19 cellular contexts compared by ENCODE assay signal in the genomic region with DNA sequence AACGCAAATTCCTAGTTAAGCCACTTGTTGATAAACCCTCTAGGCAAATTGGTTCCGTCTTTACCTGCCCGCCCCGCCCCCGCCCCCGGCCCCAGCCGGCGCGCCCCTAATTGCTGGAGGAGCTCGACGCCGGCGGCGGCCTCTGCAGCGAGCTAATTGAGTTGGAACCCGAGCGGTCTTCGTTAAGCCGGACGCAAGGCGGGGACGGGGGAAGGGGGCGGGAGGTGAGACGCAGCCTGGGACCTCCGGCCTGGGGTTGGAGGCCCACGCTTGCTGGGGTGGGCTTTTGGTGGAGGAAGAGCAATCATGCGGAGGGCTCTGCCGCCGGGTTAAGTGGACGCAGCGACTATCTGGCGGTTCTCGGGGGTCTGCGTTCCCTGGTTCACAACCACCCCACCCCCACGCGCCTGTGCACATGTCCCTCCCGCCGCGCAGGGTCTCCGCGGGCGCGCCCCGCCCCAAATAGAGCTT. TPM values are rescaled to one million over a fixed set of nuclear protein-coding genes. Genes with fewer than 3 reads are reported as not detected.
DNase-seq lines count a peak whose midpoint lies in the region; ATAC-seq, FAIRE-seq and TF ChIP-seq lines count a peak whose summit lies in the region.
"Had no signal": no experiment of that assay in that cellular context is flagged by ENCODE, and none has a peak within 500 bp of the region (broad histone marks: within the 10 kb centered on the region; RNA-seq: fewer than 3 reads in every experiment).

No MANE protein-coding gene starts in this region.

- H2AFZ ChIP-seq in H1 (ENCODE audit: low read length) = no peak overlapping the region
- no peak overlapping the region for H2AFZ ChIP-seq in mesenchymal stem cell (ENCODE audit: low read depth, low read length)

- H4K5ac ChIP-seq in H1 (ENCODE audit: insufficient read length, low read depth, low read length) = no peak overlapping the region

- H3K23ac ChIP-seq in H1 (ENCODE audit: insufficient read length) (no peak overlapping the region), mesenchymal stem cell (ENCODE audit: low read length in 2 of 2) (no peak overlapping the region)

- peaks cover 24 to 31% of the 10 kb centered on the region in 2 experiments for H4K20me1 ChIP-seq in H1 (replicated peaks in 1 of 2; ENCODE audit: control insufficient read depth in 1 of 2, insufficient read depth in 2 of 2, low read length in 2 of 2)

- H2AK5ac ChIP-seq in H1 (ENCODE audit: low read depth, low read length) (no peak overlapping the region), mesenchymal stem cell (ENCODE audit: low read length, severe bottlenecking) (no peak overlapping the region)

- TF ChIP-seq EP300 in H1 (IDR thresholded peaks at IDR 0.05; ENCODE audit: borderline replicate concordance in 1 of 2, low read depth in 2 of 2, low read length in 2 of 2) = no peak

- H3K9ac ChIP-seq in H1 (replicated peaks in 1 of 4; ENCODE audit: extremely low read depth in 1 of 4, low read depth in 3 of 4, low read length in 3 of 4) (no peak overlapping the region), mesenchymal stem cell (ENCODE audit: low read length) (no peak overlapping the region), stomach smooth muscle (ENCODE audit: low read length in 2 of 2) (peak overlapping the region; percentile 92 to 100)

- no peak for FAIRE-seq in H1 (lab: Jason Lieb, UNC)
- FAIRE-seq: GM19239, H54 had no signal

- H3K9me3 ChIP-seq in H1 (ENCODE audit: insufficient read depth in 2 of 2, low read depth in 1 of 2, low read length in 1 of 2) = no peaks in the 10 kb centered on the region; a peak in 1 of 4 replicates
- no peaks in the 10 kb centered on the region for H3K9me3 ChIP-seq in mesenchymal stem cell (ENCODE audit: control insufficient read depth, low read length)
- no peaks in the 10 kb centered on the region for H3K9me3 ChIP-seq in stomach smooth muscle (ENCODE audit: control insufficient read depth in 2 of 2, low read length in 2 of 2)

- H3K23me2 ChIP-seq in H1 (ENCODE audit: low read depth, low read length) = no peaks in the 10 kb centered on the region; the same call in 1 of the 2 replicates

- DNase-seq in NCI-H69 (lab: John Stamatoyannopoulos, UW) (peak; percentile 15), H1 (ENCODE audit: low read depth in 1 of 2, low spot score in 2 of 2) (no peak), mesenchymal stem cell (peak; percentile 53), NOMO-1 treated with dmso at 0.1 percent for 144 hours (lab: John Stamatoyannopoulos, UW; ENCODE audit: unreplicated experiment) (no peak), RWPE1 (ENCODE audit: low spot score) (no peak)
- DNase-seq: amniotic stem cell; effector memory CD8-positive, alpha-beta T cell; hippocampal formation; NCI-H2081 treated with DMSO at 0.1 percent for 48 hours; NCI-H524 treated with DMSO at 0.1 percent for 48 hours; stimulated activated CD4-positive, alpha-beta T cell treated with anti-CD3 and anti-CD28 coated beads, Interleukin-2, amount 100 ng/mL, for 24 hours; T1000 had no signal

- no peak for ATAC-seq in HG03469 (IDR thresholded peaks at IDR 0.05; ENCODE audit: unreplicated experiment)
- ATAC-seq: effector memory CD8-positive, alpha-beta T cell; sciatic nerve had no signal

- no peak overlapping the region for H3K4ac ChIP-seq in H1 (replicated peaks; ENCODE audit: insufficient read length, low read depth, low read length)
- H3K4ac ChIP-seq in mesenchymal stem cell (ENCODE audit: low read depth in 1 of 2, low read length in 2 of 2) = peak overlapping the region in 1 of 2 experiments; percentile 24

- H3K18ac ChIP-seq in H1 (ENCODE audit: extremely low read depth, low read length) (no peak overlapping the region), mesenchymal stem cell (ENCODE audit: low read depth in 1 of 2, low read length in 2 of 2) (peak overlapping the region; percentile 14 to 89)

- H3K4me3 ChIP-seq in H1 (ENCODE audit: extremely low read depth in 1 of 4, insufficient read depth in 2 of 4, low read depth in 3 of 4, low read length in 4 of 4) (peak overlapping the region in 1 of 4 experiments; percentile 32; a peak in 1 of 8 replicates), mesenchymal stem cell (ENCODE audit: insufficient read depth in 1 of 2, low read depth in 1 of 2, low read length in 2 of 2) (no peak overlapping the region), stomach smooth muscle (ENCODE audit: low read length in 2 of 2) (peak overlapping the region; percentile 73 to 86)
- H3K4me3 ChIP-seq: SK-N-MC had no signal

- H2BK120ac ChIP-seq in H1 (replicated peaks; ENCODE audit: low read depth, low read length) = no peak overlapping the region
- peak overlapping the region; percentile 97 for H2BK120ac ChIP-seq in mesenchymal stem cell (ENCODE audit: low read depth, low read length)

- CTCF ChIA-PET in H1 (lab: Charles Lee; ENCODE audit: partially characterized antibody) (interaction anchor here (1.3 kb wide), 2 partner anchors 13 to 244 kb away, joined by 3 to 7 read pairs; a partner anchor contains a TSS), RWPE1 (lab: Yijun Ruan, JAX) (no interaction called here)

- POLR2A ChIA-PET in H1 (lab: Charles Lee; ENCODE audit: partially characterized antibody) (no interaction called here), RWPE1 (lab: Yijun Ruan, JAX; ENCODE audit: low non-redundant PET) (no interaction called here)

- no peak for TF ChIP-seq POLR2A in H1 (IDR thresholded peaks at IDR 0.05; ENCODE audit: control extremely low read depth in 1 of 2, low read depth in 2 of 2, low read length in 2 of 2)

- 0% methylated on average over 7 of the region's 44 CpGs; no CpG with 5 or more reads in 1 of the 2 experiments for WGBS in H1 (ENCODE audit: extremely low coverage in 1 of 2, insufficient coverage in 1 of 2, insufficient read length in 1 of 2, insufficient replicate concordance in 2 of 2, low coverage in 1 of 2, low lambda C conversion rate in 2 of 2, missing lambda C conversion rate in 1 of 2), 2 experiments
- 0% methylated on average over 27 of the region's 44 CpGs for WGBS in mesenchymal stem cell

- H3K79me2 ChIP-seq in H1 (ENCODE audit: control insufficient read depth in 1 of 2, insufficient read depth in 2 of 2, low read length in 2 of 2) = no peaks in the 10 kb centered on the region

- H3K4me1 ChIP-seq in H1 (replicated peaks in 1 of 4; ENCODE audit: control insufficient read depth in 3 of 4, insufficient read depth in 4 of 4, low read length in 3 of 4) (peaks cover 4 to 29% (median 17%) of the 10 kb centered on the region in 4 experiments), mesenchymal stem cell (ENCODE audit: control insufficient read depth, insufficient read depth, low read depth, low read length) (peaks cover 6% of the 10 kb centered on the region), stomach smooth muscle (ENCODE audit: control insufficient read depth, insufficient read depth, low read length) (peaks cover 65% of the 10 kb centered on the region)

- no peak overlapping the region for H3K56ac ChIP-seq in H1 (replicated peaks; ENCODE audit: insufficient read length, low read depth, low read length)

- TF ChIP-seq RAD21 in H1 (IDR thresholded peaks at IDR 0.05 in 1 of 2, conservative IDR thresholded peaks at IDR 0.05 in 1 of 2; ENCODE audit: low read depth in 2 of 2, low read length in 2 of 2) = no peak

- peaks cover 98 to 100% (median 99%) of the 10 kb centered on the region in 4 experiments for H3K27me3 ChIP-seq in H1 (replicated peaks in 1 of 4; ENCODE audit: control insufficient read depth in 3 of 4, extremely low read depth in 1 of 4, insufficient read depth in 3 of 4, low read length in 3 of 4)
- peaks cover 93 to 96% of the 10 kb centered on the region in 2 experiments for H3K27me3 ChIP-seq in mesenchymal stem cell (ENCODE audit: control insufficient read depth in 1 of 2, insufficient read depth in 1 of 2, low read length in 2 of 2)
- peaks cover 2 to 3% of the 10 kb centered on the region in 2 donors for H3K27me3 ChIP-seq in stomach smooth muscle (ENCODE audit: control insufficient read depth in 1 of 2, insufficient read depth in 2 of 2, low read length in 2 of 2)

- no peak overlapping the region for H4K8ac ChIP-seq in H1 (ENCODE audit: extremely low read depth, insufficient read depth, low read length)
- peak overlapping the region; percentile 66 for H4K8ac ChIP-seq in mesenchymal stem cell (ENCODE audit: low read length)

- no peak overlapping the region for H2BK20ac ChIP-seq in H1 (ENCODE audit: low read length)

- H3K79me1 ChIP-seq in H1 (ENCODE audit: low read depth, low read length) (peaks cover 2% of the 10 kb centered on the region), mesenchymal stem cell (replicated peaks; ENCODE audit: low read length, poor library complexity, severe bottlenecking) (no peaks in the 10 kb centered on the region)

- H3K14ac ChIP-seq in H1 (ENCODE audit: insufficient read length) (no peak overlapping the region), mesenchymal stem cell (ENCODE audit: low read length in 2 of 2) (no peak overlapping the region)

- H3K4me2 ChIP-seq in H1 (ENCODE audit: insufficient read depth in 1 of 2, low read depth in 2 of 2, low read length in 2 of 2) (peak overlapping the region; percentile 54 to 56), mesenchymal stem cell (ENCODE audit: low read length, poor library complexity, severe bottlenecking) (no peak overlapping the region)

- peaks cover 0 to 4% (median 0%) of the 10 kb centered on the region in 4 experiments; a peak in 1 of 8 replicates for H3K36me3 ChIP-seq in H1 (ENCODE audit: control insufficient read depth in 2 of 4, insufficient read depth in 4 of 4, low read length in 3 of 4)
- no peaks in the 10 kb centered on the region for H3K36me3 ChIP-seq in mesenchymal stem cell (ENCODE audit: control insufficient read depth in 1 of 2, insufficient read depth in 2 of 2, low read depth in 1 of 2, low read length in 2 of 2)
- H3K36me3 ChIP-seq in stomach smooth muscle (ENCODE audit: control insufficient read depth in 2 of 2, insufficient read depth in 2 of 2, low read length in 2 of 2) = no peaks in the 10 kb centered on the region

- H4K91ac ChIP-seq in H1 (replicated peaks; ENCODE audit: insufficient read length, low read length) (no peak overlapping the region), mesenchymal stem cell (ENCODE audit: low read length) (peak overlapping the region; percentile 88)

- TF ChIP-seq CTCF in H1 (IDR thresholded peaks at IDR 0.05; ENCODE audit: control extremely low read depth in 1 of 3, insufficient read depth in 1 of 3, low read depth in 1 of 3, low read length in 3 of 3) = no peak
- TF ChIP-seq CTCF in RWPE1 (conservative IDR thresholded peaks at IDR 0.05; ENCODE audit: low read depth) = no peak

- H2BK5ac ChIP-seq in H1 (ENCODE audit: low read depth, low read length) (no peak overlapping the region), mesenchymal stem cell (ENCODE audit: low read depth, low read length, poor library complexity, severe bottlenecking) (no peak overlapping the region)

- H3K27ac ChIP-seq in H1 (ENCODE audit: low read depth, low read length) (no peak overlapping the region), mesenchymal stem cell (ENCODE audit: low read length, poor library complexity, severe bottlenecking) (no peak overlapping the region), stomach smooth muscle (ENCODE audit: low read length) (peak overlapping the region; percentile 99), RWPE1 (no peak overlapping the region)
- H3K27ac ChIP-seq: SK-N-MC had no signal

- H2BK12ac ChIP-seq in H1 (ENCODE audit: low read depth, low read length) = no peak overlapping the region; the same call in 1 of the 2 replicates
- H2BK12ac ChIP-seq in mesenchymal stem cell (ENCODE audit: low read length in 2 of 2) = peak overlapping the region in 1 of 2 experiments; percentile 92

- H2BK15ac ChIP-seq in H1 (ENCODE audit: low read length) (no peak overlapping the region), mesenchymal stem cell (ENCODE audit: low read depth, poor library complexity, severe bottlenecking) (no peak overlapping the region)

RNA-seq across cellular contexts. Expression of a gene that starts 12.7 kb away (rescaled TPM):
- total RNA-seq in H1 (2021; fragmentation: NEBNext Ultra II Directional; extraction: Animal tissue kit (Norgen Biotek cat#: 25700)) = not detected in 2 replicates
- polyA plus RNA-seq in H1 (2011; rRNA removed) = 0.02 TPM in 1 of 2 replicates, not detected in the other
- polyA plus RNA-seq in H1 (2011; cell fraction: cytosol; rRNA removed) = not detected
- not detected for polyA plus RNA-seq in H1 (2011; cell fraction: nucleus; rRNA removed)
- not detected in 4 replicates for polyA plus RNA-seq in H1 (2012, experiment 1 of 2)
- polyA plus RNA-seq in H1 (2012, experiment 2 of 2) = not detected
- polyA plus RNA-seq in H1 (2013, experiment 1 of 2) = 0.02 TPM
- polyA plus RNA-seq in H1 (2013, experiment 2 of 2) = 0.04 TPM
- not detected in 2 replicates for polyA minus RNA-seq in H1 (2011; rRNA and poly(A)+ RNA removed)
- polyA minus RNA-seq in H1 (2011; cell fraction: cytosol; rRNA and poly(A)+ RNA removed) = not detected
- polyA minus RNA-seq in H1 (2011; cell fraction: nucleus; rRNA and poly(A)+ RNA removed) = not detected
- 145 TPM for polyA plus RNA-seq in mesenchymal stem cell (2013, experiment 1 of 2)
- 149 TPM for polyA plus RNA-seq in mesenchymal stem cell (2013, experiment 2 of 2)
- total RNA-seq: kidney epithelial cell had no signal

RNA-seq across cellular contexts. Expression of a gene that starts 57.4 kb away (rescaled TPM):
- total RNA-seq in H1 (2021; fragmentation: NEBNext Ultra II Directional; extraction: Animal tissue kit (Norgen Biotek cat#: 25700)) = 9.8 and 10.8 TPM in 2 replicates
- 7.1 and 11.0 TPM in 2 replicates for polyA plus RNA-seq in H1 (2011; rRNA removed)
- polyA plus RNA-seq in H1 (2011; cell fraction: cytosol; rRNA removed) = 11.7 TPM
- 29.4 TPM for polyA plus RNA-seq in H1 (2011; cell fraction: nucleus; rRNA removed)
- 6.1 to 7.9 TPM (median 6.5 TPM) in 4 replicates for polyA plus RNA-seq in H1 (2012, experiment 1 of 2)
- polyA plus RNA-seq in H1 (2012, experiment 2 of 2) = 3.8 TPM
- polyA plus RNA-seq in H1 (2013, experiment 1 of 2) = 7.4 TPM
- 6.7 TPM for polyA plus RNA-seq in H1 (2013, experiment 2 of 2)
- polyA minus RNA-seq in H1 (2011; rRNA and poly(A)+ RNA removed) = 16.0 and 19.1 TPM in 2 replicates
- polyA minus RNA-seq in H1 (2011; cell fraction: cytosol; rRNA and poly(A)+ RNA removed) = 10.1 TPM
- polyA minus RNA-seq in H1 (2011; cell fraction: nucleus; rRNA and poly(A)+ RNA removed) = 36.2 TPM
- 8.3 TPM for polyA plus RNA-seq in mesenchymal stem cell (2013, experiment 1 of 2)
- polyA plus RNA-seq in mesenchymal stem cell (2013, experiment 2 of 2) = 6.8 TPM

Comparison
In these comparisons a context has a peak if more than half of its experiments do, and no peak if none do; other contexts are left out.
1. DNase-seq: peak in NCI-H69 (single experiment) and mesenchymal stem cell (single experiment); none in H1 (0 of 2), NOMO-1 treated with dmso at 0.1 percent for 144 hours (single experiment) and RWPE1 (single experiment).
2. H3K4me3 ChIP-seq: peak in stomach smooth muscle (2 of 2); none in mesenchymal stem cell (0 of 2).
3. H3K9ac ChIP-seq: peak in stomach smooth muscle (2 of 2); none in H1 (0 of 4) and mesenchymal stem cell (single experiment).